14 cellular contexts compared by ENCODE assay signal in genomic region chr10:79001082-79001885, GRCh38.
DNase-seq lines count a peak whose midpoint lies in the region; ATAC-seq, FAIRE-seq and TF ChIP-seq lines count a peak whose summit lies in the region.
"Had no signal": no experiment of that assay in that cellular context is flagged by ENCODE, and none has a peak within 500 bp of the region (broad histone marks: within the 10 kb centered on the region; RNA-seq: fewer than 3 reads in every experiment).

No MANE protein-coding gene starts in this region.

- peak overlapping the region; percentile 6 for H2AFZ ChIP-seq in endothelial cell of umbilical vein (ENCODE audit: low read depth, low read length)
- H2AFZ ChIP-seq in neuronal stem cell (ENCODE audit: low read length): no peak overlapping the region

- WGBS in neuronal stem cell (ENCODE audit: extremely low coverage in 2 of 2, insufficient read length in 2 of 2, insufficient replicate concordance in 1 of 2), 2 donors: no CpG with 5 or more reads among the region's 10 CpGs

- H2AK5ac ChIP-seq in neuronal stem cell (ENCODE audit: low read depth, low read length): peak overlapping the region; percentile 54

- no TSS peak for BruUV-seq in endothelial cell of umbilical vein (replicated peaks; lab: Mats Ljungman, UMichigan)

- H3K4me3 ChIP-seq in MG63: no peak overlapping the region
- no peak overlapping the region for H3K4me3 ChIP-seq in endothelial cell of umbilical vein (replicated peaks in 1 of 3; ENCODE audit: insufficient read depth in 1 of 3, low read depth in 1 of 3, low read length in 3 of 3)
- no peak overlapping the region for H3K4me3 ChIP-seq in neuronal stem cell (ENCODE audit: low read length in 2 of 2)
- H3K4me3 ChIP-seq: body of pancreas had no signal

- no peak overlapping the region for H2BK12ac ChIP-seq in neuronal stem cell (ENCODE audit: low read length)

- H3K9me3 ChIP-seq in MG63 (no peaks in the 10 kb centered on the region), endothelial cell of umbilical vein (replicated peaks; ENCODE audit: control insufficient read depth, insufficient read depth, low read length) (no peaks in the 10 kb centered on the region), neuronal stem cell (replicated peaks in 1 of 2; ENCODE audit: control insufficient read depth in 2 of 2, insufficient read depth in 1 of 2, low read depth in 1 of 2, low read length in 2 of 2) (no peaks in the 10 kb centered on the region)
- H3K9me3 ChIP-seq: body of pancreas had no signal

- H4K20me1 ChIP-seq in endothelial cell of umbilical vein (replicated peaks; ENCODE audit: control insufficient read depth, extremely low read depth, insufficient read depth, low read length): no peaks in the 10 kb centered on the region

- H3K18ac ChIP-seq in neuronal stem cell (ENCODE audit: low read length): peak overlapping the region; percentile 60

- H3K4me2 ChIP-seq in endothelial cell of umbilical vein (ENCODE audit: insufficient read depth, low read length): no peak overlapping the region
- no peak overlapping the region for H3K4me2 ChIP-seq in neuronal stem cell (ENCODE audit: insufficient read depth, low read length, poor library complexity, severe bottlenecking)

- peak in 1 of 2 donors; percentile 6 for TF ChIP-seq CTCF in endothelial cell of umbilical vein (IDR thresholded peaks at IDR 0.05; ENCODE audit: extremely low read depth in 1 of 2, insufficient read depth in 1 of 2, low read depth in 1 of 2, low read length in 2 of 2)

- H2BK15ac ChIP-seq in neuronal stem cell (ENCODE audit: low read length): peak overlapping the region; percentile 50

- no peak overlapping the region for H3K4ac ChIP-seq in neuronal stem cell (ENCODE audit: low read length)

- dilution Hi-C loops in endothelial cell of umbilical vein (cut with MboI; ENCODE audit: extremely low pct_ligation_motif_present, low sequenced_read_pairs): no loop called here

- H3K27me3 ChIP-seq in MG63: no peaks in the 10 kb centered on the region
- no peaks in the 10 kb centered on the region for H3K27me3 ChIP-seq in endothelial cell of umbilical vein (ENCODE audit: control insufficient read depth in 2 of 2, insufficient read depth in 2 of 2, low read length in 2 of 2)
- H3K27me3 ChIP-seq in neuronal stem cell (ENCODE audit: control insufficient read depth in 3 of 3, insufficient read depth in 3 of 3, low read depth in 1 of 3, low read length in 3 of 3): peaks cover 0 to 25% (median 0%) of the 10 kb centered on the region in 3 experiments
- H3K27me3 ChIP-seq: body of pancreas had no signal

- no peak for TF ChIP-seq POLR2A in endothelial cell of umbilical vein (IDR thresholded peaks at IDR 0.05; ENCODE audit: low read depth, low read length)

- H2BK5ac ChIP-seq in neuronal stem cell (ENCODE audit: low read length): no peak overlapping the region

- peaks cover 9% of the 10 kb centered on the region for H3K4me1 ChIP-seq in endothelial cell of umbilical vein (ENCODE audit: control insufficient read depth, extremely low read depth, insufficient read depth, low read length)
- peaks cover 7 to 8% of the 10 kb centered on the region in 2 donors for H3K4me1 ChIP-seq in neuronal stem cell (ENCODE audit: control insufficient read depth in 2 of 2, insufficient read depth in 1 of 2, low read depth in 1 of 2, low read length in 2 of 2)

- H3K9me1 ChIP-seq in endothelial cell of umbilical vein (replicated peaks; ENCODE audit: control insufficient read depth, extremely low read depth, insufficient read depth, low read length): no peaks in the 10 kb centered on the region

- H3K27ac ChIP-seq in endothelial cell of umbilical vein (ENCODE audit: insufficient read depth, low read depth, low read length) (no peak overlapping the region), neuronal stem cell (replicated peaks; ENCODE audit: low read length) (no peak overlapping the region)
- H3K27ac ChIP-seq: body of pancreas had no signal

- H2BK120ac ChIP-seq in neuronal stem cell (ENCODE audit: low read depth, low read length): no peak overlapping the region

- intact Hi-C loops in endothelial cell of umbilical vein (cut with micrococcal nuclease): loop anchor here (2.0 kb wide), 2 partner anchors 26 to 42 kb away; no protein-coding TSS in a partner anchor

- DNase-seq in EH (ENCODE audit: low read depth): peak; percentile 50
- DNase-seq in MG63: peak; percentile 21
- peak; percentile 83 for DNase-seq in endothelial cell of umbilical vein (ENCODE audit: low read depth, low spot score)
- no peak for DNase-seq in neuronal stem cell (ENCODE audit: low spot score)
- DNase-seq in DMS79 (lab: John Stamatoyannopoulos, UW): no peak
- no peak for DNase-seq in stimulated activated CD8-positive, alpha-beta memory T cell treated with anti-CD3 and anti-CD28 coated beads, Interleukin-4, amount 100 ng/mL, for 48 hours
- no peak for DNase-seq in T-helper 9 cell
- DNase-seq: activated CD4-positive, alpha-beta T cell treated with anti-CD3 and anti-CD28 coated beads, Interleukin-2, amount 50 U/mL, for 4 hours; activated gamma-delta T cell treated with Interleukin-2 at 50 U/mL for 16 hours; body of pancreas; effector memory CD4-positive, alpha-beta T cell; small intestine; T-cell had no signal

- no peak overlapping the region for H3K14ac ChIP-seq in neuronal stem cell (ENCODE audit: low read length)

- FAIRE-seq in endothelial cell of umbilical vein (lab: Jason Lieb, UNC): peak; percentile 92
- FAIRE-seq: small intestine had no signal

- H3K36me3 ChIP-seq in MG63 (no peaks in the 10 kb centered on the region), endothelial cell of umbilical vein (ENCODE audit: control insufficient read depth in 2 of 2, extremely low read depth in 1 of 2, insufficient read depth in 2 of 2, low read length in 2 of 2) (no peaks in the 10 kb centered on the region), neuronal stem cell (replicated peaks in 1 of 2; ENCODE audit: control insufficient read depth in 2 of 2, insufficient read depth in 2 of 2, low read length in 2 of 2) (no peaks in the 10 kb centered on the region)

- CTCF ChIA-PET in endothelial cell of umbilical vein (lab: Charles Lee): interaction anchor here (1.0 to 1.5 kb wide), 2 partner anchors 26 to 27 kb away, joined by 3 read pairs; no protein-coding TSS in a partner anchor

- H3K79me2 ChIP-seq in endothelial cell of umbilical vein (ENCODE audit: control insufficient read depth, insufficient read depth, low read length): no peaks in the 10 kb centered on the region

- H3K23ac ChIP-seq in neuronal stem cell (ENCODE audit: low read depth, low read length, poor library complexity): no peak overlapping the region

- ATAC-seq in GM19328 (IDR thresholded peaks at IDR 0.05; ENCODE audit: unreplicated experiment): no peak
- ATAC-seq: body of pancreas, T-cell had no signal

- no peak overlapping the region for H4K8ac ChIP-seq in neuronal stem cell (ENCODE audit: low read depth, low read length)

- no peak overlapping the region for H3K9ac ChIP-seq in endothelial cell of umbilical vein (replicated peaks; ENCODE audit: extremely low read depth, insufficient read depth, low read length)
- peak overlapping the region; percentile 56 for H3K9ac ChIP-seq in neuronal stem cell (ENCODE audit: low read depth, low read length, poor library complexity)

- peak overlapping the region; percentile 38 for H4K91ac ChIP-seq in neuronal stem cell (ENCODE audit: low read depth, low read length, poor library complexity)

- no peaks in the 10 kb centered on the region for H3K79me1 ChIP-seq in neuronal stem cell (ENCODE audit: low read depth, low read length)

- POLR2A ChIA-PET in endothelial cell of umbilical vein (lab: Charles Lee): no interaction called here

TF ChIP-seq in endothelial cell of umbilical vein, 7 proteins besides CTCF, POLR2A, EP300 and RAD21:
- TF ChIP-seq JUN (IDR thresholded peaks at IDR 0.05; ENCODE audit: borderline replicate concordance, insufficient read depth, insufficient read length, low read depth): peak; percentile 9
- TF ChIP-seq GATA2 (IDR thresholded peaks at IDR 0.05; ENCODE audit: insufficient read depth, insufficient read length, low read depth, low read length): peak; percentile 14
- no peak for TF ChIP-seq FOS (IDR thresholded peaks at IDR 0.05; ENCODE audit: borderline replicate concordance, insufficient read depth, low read length)

Comparison
In these comparisons a context has a peak if more than half of its experiments do, and no peak if none do; other contexts are left out.
1. DNase-seq: peak in EH (single experiment), MG63 (single experiment) and endothelial cell of umbilical vein (single experiment); none in neuronal stem cell (single experiment), DMS79 (single experiment), stimulated activated CD8-positive, alpha-beta memory T cell treated with anti-CD3 and anti-CD28 coated beads, Interleukin-4, amount 100 ng/mL, for 48 hours (single experiment) and T-helper 9 cell (single experiment).